Comparison of ENCODE assay signal across 23 cellular contexts in the genomic region with DNA sequence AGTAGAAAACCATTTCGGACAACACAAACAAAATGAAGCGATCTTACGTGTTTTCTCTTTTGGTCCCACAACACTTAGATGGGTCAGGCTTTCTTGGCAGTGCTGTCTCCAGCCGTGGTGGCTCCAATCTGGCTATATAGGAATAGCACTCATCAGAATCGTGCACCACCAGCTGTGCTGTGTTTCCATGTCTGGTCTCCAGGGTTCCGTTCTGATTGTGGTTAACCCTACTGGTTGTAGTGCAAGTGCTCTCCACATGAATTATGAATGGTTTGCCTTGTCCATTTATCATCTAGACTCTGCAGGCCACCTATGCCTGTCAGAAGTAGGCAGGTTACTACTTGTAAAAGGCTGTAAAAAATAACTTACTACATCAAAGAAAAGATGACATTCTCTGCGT.
"Had no signal": no experiment of that assay in that cellular context is flagged by ENCODE, and none has a peak within 500 bp of the region (broad histone marks: within the 10 kb centered on the region; RNA-seq: fewer than 3 reads in every experiment).

No MANE protein-coding gene starts in this region.

- H3K9me3 ChIP-seq: adrenal gland, lower lobe of right lung, right lobe of liver had no signal

- H3K36me3 ChIP-seq: adrenal gland, lower lobe of right lung, right lobe of liver, uterus had no signal

- DNase-seq: activated CD4-positive, alpha-beta T cell treated with anti-CD3 and anti-CD28 coated beads for 4 hours; activated CD4-positive, alpha-beta T cell treated with anti-CD3 and anti-CD28 coated beads, Interleukin-2, amount 50 U/mL, for 4 hours; activated CD4-positive, CD25-positive, alpha-beta regulatory T cell; activated naive CD4-positive, alpha-beta T cell treated with Interleukin-2 at 50 U/mL for 16 hours; activated naive CD8-positive, alpha-beta T cell treated with anti-CD3 and anti-CD28 coated beads for 36 hours; activated T-cell treated with anti-CD3 and anti-CD28 coated beads for 4 hours; activated T-cell treated with anti-CD3 and anti-CD28 coated beads, Interleukin-2, amount 50 U/mL, for 72 hours; adrenal gland; aorta; central memory CD4-positive, alpha-beta T cell; endodermal cell; foreskin fibroblast; head of caudate nucleus; lower lobe of right lung; mesendoderm; right lobe of liver; stimulated activated CD4-positive, alpha-beta T cell treated with anti-CD3 and anti-CD28 coated beads, Interleukin-12 subunit alpha, Interleukin-12 subunit beta, amount 100 ng/mL, for 4 hours; stimulated activated CD4-positive, alpha-beta T cell treated with anti-CD3 and anti-CD28 coated beads, Interleukin-4, amount 100 ng/mL, for 1 hour; stimulated activated naive CD8-positive, alpha-beta T cell treated with anti-CD3 and anti-CD28 coated beads, Interleukin-15, amount 100 ng/mL, for 72 hours; substantia nigra; uterus had no signal

- H3K4me1 ChIP-seq: adrenal gland, lower lobe of right lung, right lobe of liver, uterus had no signal

- H3K4me3 ChIP-seq: adrenal gland, lower lobe of right lung, right lobe of liver, uterus had no signal

- ATAC-seq: activated T-cell treated with anti-CD3 and anti-CD28 coated beads, Interleukin-2, amount 50 U/mL, for 72 hours; esophagus mucosa; lower lobe of right lung; natural killer cell treated with Interleukin-12 subunit alpha and Interleukin-12 subunit beta and Interleukin-15 and Interleukin-18, amount 100 ng/mL, for 72 hours; stimulated activated naive CD8-positive, alpha-beta T cell treated with anti-CD3 and anti-CD28 coated beads, Interleukin-15, amount 100 ng/mL, for 72 hours had no signal

- H3K27me3 ChIP-seq: adrenal gland, right lobe of liver, uterus had no signal
